In genomic region chr4:102827674-102828496, GRCh38 we compare ENCODE assay signal across 1 cellular context.
TF ChIP-seq lines count a peak whose summit lies in the region.

No MANE protein-coding gene starts in this region.

TF ChIP-seq in HepG2, 621 proteins besides CTCF, POLR2A, EP300 and RAD21 (continued from another document and continues in another):
- TF ChIP-seq, protein P1, sequence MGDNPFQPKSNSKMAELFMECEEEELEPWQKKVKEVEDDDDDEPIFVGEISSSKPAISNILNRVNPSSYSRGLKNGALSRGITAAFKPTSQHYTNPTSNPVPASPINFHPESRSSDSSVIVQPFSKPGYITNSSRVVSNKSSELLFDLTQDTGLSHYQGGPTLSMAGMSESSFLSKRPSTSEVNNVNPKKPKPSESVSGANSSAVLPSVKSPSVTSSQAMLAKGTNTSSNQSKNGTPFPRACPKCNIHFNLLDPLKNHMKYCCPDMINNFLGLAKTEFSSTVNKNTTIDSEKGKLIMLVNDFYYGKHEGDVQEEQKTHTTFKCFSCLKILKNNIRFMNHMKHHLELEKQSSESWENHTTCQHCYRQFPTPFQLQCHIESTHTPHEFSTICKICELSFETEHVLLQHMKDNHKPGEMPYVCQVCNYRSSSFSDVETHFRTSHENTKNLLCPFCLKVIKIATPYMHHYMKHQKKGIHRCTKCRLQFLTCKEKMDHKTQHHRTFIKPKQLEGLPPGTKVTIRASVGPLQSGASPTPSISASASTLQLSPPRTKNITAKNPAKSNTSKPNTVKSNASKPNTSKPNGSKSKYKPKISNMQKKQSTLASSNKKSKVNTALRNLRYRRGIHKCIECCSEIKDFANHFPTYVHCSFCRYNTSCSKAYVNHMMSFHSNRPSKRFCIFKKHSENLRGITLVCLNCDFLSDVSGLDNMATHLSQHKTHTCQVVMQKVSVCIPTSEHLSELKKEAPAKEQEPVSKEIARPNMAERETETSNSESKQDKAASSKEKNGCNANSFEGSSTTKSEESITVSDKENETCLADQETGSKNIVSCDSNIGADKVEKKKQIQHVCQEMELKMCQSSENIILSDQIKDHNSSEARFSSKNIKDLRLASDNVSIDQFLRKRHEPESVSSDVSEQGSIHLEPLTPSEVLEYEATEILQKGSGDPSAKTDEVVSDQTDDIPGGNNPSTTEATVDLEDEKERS (CRISPR knock-in tag; IDR thresholded peaks at IDR 0.05), result peak; percentile 47; the same call in 1 of the 2 replicates
- TF ChIP-seq ZNF879 (CRISPR knock-in tag; IDR thresholded peaks at IDR 0.05) (0 out of 2 replicates have a peak, but pooled peaks have one; percentile 19), SCMH1 (CRISPR knock-in tag; IDR thresholded peaks at IDR 0.05; ENCODE audit: borderline replicate concordance) (no peak), SIN3A (IDR thresholded peaks at IDR 0.05; ENCODE audit: borderline replicate concordance, low read depth, low read length) (peak; percentile 78; the same call in 1 of the 2 replicates), NCOA2 (CRISPR knock-in tag; IDR thresholded peaks at IDR 0.05) (no peak), MXD1 (CRISPR knock-in tag; IDR thresholded peaks at IDR 0.05) (peak; percentile 66; the same call in 1 of the 2 replicates), ATF4 (CRISPR knock-in tag; IDR thresholded peaks at IDR 0.05) (0 out of 4 replicates have a peak, but pooled peaks of 1 of the 2 experiments have one; percentile 47), POGK (CRISPR knock-in tag; conservative IDR thresholded peaks at IDR 0.05) (peak; percentile 61; the same call in 1 of the 2 replicates), CENPBD1 (CRISPR knock-in tag; IDR thresholded peaks at IDR 0.05; ENCODE audit: borderline replicate concordance, low read depth) (0 out of 2 replicates have a peak, but pooled peaks have one; percentile 85), HIVEP1 (CRISPR knock-in tag; IDR thresholded peaks at IDR 0.05) (peak; percentile 78), ZNF749 (CRISPR knock-in tag; IDR thresholded peaks at IDR 0.05; ENCODE audit: borderline replicate concordance) (peak; percentile 66), ZNF619 (CRISPR knock-in tag; IDR thresholded peaks at IDR 0.05) (0 out of 2 replicates have a peak, but pooled peaks have one; percentile 45), JARID2 (CRISPR knock-in tag; IDR thresholded peaks at IDR 0.05; ENCODE audit: insufficient replicate concordance) (no peak), GATAD1 (CRISPR knock-in tag; IDR thresholded peaks at IDR 0.05) (no peak; the same call in none of the 2 replicates), SNAI1 (CRISPR knock-in tag; IDR thresholded peaks at IDR 0.05; ENCODE audit: borderline replicate concordance) (peak; percentile 74; the same call in 1 of the 2 replicates), MAF1 (CRISPR knock-in tag; IDR thresholded peaks at IDR 0.05; ENCODE audit: borderline replicate concordance) (0 out of 2 replicates have a peak, but pooled peaks have one; percentile 13), WIZ (CRISPR knock-in tag; IDR thresholded peaks at IDR 0.05) (no peak), ADNP (CRISPR knock-in tag; IDR thresholded peaks at IDR 0.05) (no peak), STAG1 (CRISPR knock-in tag; IDR thresholded peaks at IDR 0.05) (peak; percentile 26; the same call in 1 of the 2 replicates), ZBTB43 (CRISPR knock-in tag; conservative IDR thresholded peaks at IDR 0.05) (no peak), ZNF589 (CRISPR knock-in tag; conservative IDR thresholded peaks at IDR 0.05) (0 out of 2 replicates have a peak, but pooled peaks have one; percentile 4), ZNF501 (CRISPR knock-in tag; IDR thresholded peaks at IDR 0.05) (peak; percentile 77), SMYD3 (CRISPR knock-in tag; IDR thresholded peaks at IDR 0.05) (peak; percentile 51; the same call in 1 of the 2 replicates), ZNF609 (CRISPR knock-in tag; IDR thresholded peaks at IDR 0.05; ENCODE audit: borderline replicate concordance) (no peak; the same call in 1 of the 2 replicates), ZNF792 (CRISPR knock-in tag; IDR thresholded peaks at IDR 0.05) (peak; percentile 72), DR1 (CRISPR knock-in tag; IDR thresholded peaks at IDR 0.05) (peak; percentile 57; the same call in 1 of the 2 replicates), ZNF331 (CRISPR knock-in tag; IDR thresholded peaks at IDR 0.05) (no peak; the same call in 1 of the 2 replicates), SMARCC2 (IDR thresholded peaks at IDR 0.05) (no peak), ZFP36L1 (CRISPR knock-in tag; IDR thresholded peaks at IDR 0.05) (peak; percentile 23; the same call in 1 of the 2 replicates), PTBP1 (IDR thresholded peaks at IDR 0.05; ENCODE audit: low read depth, low read length, poor library complexity, severe bottlenecking) (no peak), CCDC6 (CRISPR knock-in tag; IDR thresholded peaks at IDR 0.05) (peak; percentile 92; the same call in 1 of the 2 replicates), ZNF441 (CRISPR knock-in tag; IDR thresholded peaks at IDR 0.05; ENCODE audit: borderline replicate concordance) (peak; percentile 76)
- TF ChIP-seq, protein P2, sequence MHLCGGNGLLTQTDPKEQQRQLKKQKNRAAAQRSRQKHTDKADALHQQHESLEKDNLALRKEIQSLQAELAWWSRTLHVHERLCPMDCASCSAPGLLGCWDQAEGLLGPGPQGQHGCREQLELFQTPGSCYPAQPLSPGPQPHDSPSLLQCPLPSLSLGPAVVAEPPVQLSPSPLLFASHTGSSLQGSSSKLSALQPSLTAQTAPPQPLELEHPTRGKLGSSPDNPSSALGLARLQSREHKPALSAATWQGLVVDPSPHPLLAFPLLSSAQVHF (CRISPR knock-in tag; IDR thresholded peaks at IDR 0.05), result no peak
- TF ChIP-seq, protein P3, sequence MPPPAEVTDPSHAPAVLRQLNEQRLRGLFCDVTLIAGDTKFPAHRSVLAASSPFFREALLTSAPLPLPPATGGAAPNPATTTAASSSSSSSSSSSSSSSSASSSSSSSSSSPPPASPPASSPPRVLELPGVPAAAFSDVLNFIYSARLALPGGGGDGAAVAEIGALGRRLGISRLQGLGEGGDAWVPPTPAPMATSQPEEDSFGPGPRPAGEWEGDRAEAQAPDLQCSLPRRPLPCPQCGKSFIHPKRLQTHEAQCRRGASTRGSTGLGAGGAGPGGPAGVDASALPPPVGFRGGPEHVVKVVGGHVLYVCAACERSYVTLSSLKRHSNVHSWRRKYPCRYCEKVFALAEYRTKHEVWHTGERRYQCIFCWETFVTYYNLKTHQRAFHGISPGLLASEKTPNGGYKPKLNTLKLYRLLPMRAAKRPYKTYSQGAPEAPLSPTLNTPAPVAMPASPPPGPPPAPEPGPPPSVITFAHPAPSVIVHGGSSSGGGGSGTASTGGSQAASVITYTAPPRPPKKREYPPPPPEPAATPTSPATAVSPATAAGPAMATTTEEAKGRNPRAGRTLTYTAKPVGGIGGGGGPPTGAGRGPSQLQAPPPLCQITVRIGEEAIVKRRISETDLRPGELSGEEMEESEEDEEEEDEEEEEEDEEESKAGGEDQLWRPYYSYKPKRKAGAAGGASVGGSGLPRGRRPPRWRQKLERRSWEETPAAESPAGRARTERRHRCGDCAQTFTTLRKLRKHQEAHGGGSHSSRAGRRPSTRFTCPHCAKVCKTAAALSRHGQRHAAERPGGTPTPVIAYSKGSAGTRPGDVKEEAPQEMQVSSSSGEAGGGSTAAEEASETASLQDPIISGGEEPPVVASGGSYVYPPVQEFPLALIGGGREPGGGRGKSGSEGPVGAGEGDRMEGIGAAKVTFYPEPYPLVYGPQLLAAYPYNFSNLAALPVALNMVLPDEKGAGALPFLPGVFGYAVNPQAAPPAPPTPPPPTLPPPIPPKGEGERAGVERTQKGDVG (CRISPR knock-in tag; IDR thresholded peaks at IDR 0.05; ENCODE audit: borderline replicate concordance), result no peak
- TF ChIP-seq, protein P4, sequence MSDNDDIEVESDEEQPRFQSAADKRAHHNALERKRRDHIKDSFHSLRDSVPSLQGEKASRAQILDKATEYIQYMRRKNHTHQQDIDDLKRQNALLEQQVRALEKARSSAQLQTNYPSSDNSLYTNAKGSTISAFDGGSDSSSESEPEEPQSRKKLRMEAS (IDR thresholded peaks at IDR 0.05), result peak; percentile 80
- TF ChIP-seq, protein P5, sequence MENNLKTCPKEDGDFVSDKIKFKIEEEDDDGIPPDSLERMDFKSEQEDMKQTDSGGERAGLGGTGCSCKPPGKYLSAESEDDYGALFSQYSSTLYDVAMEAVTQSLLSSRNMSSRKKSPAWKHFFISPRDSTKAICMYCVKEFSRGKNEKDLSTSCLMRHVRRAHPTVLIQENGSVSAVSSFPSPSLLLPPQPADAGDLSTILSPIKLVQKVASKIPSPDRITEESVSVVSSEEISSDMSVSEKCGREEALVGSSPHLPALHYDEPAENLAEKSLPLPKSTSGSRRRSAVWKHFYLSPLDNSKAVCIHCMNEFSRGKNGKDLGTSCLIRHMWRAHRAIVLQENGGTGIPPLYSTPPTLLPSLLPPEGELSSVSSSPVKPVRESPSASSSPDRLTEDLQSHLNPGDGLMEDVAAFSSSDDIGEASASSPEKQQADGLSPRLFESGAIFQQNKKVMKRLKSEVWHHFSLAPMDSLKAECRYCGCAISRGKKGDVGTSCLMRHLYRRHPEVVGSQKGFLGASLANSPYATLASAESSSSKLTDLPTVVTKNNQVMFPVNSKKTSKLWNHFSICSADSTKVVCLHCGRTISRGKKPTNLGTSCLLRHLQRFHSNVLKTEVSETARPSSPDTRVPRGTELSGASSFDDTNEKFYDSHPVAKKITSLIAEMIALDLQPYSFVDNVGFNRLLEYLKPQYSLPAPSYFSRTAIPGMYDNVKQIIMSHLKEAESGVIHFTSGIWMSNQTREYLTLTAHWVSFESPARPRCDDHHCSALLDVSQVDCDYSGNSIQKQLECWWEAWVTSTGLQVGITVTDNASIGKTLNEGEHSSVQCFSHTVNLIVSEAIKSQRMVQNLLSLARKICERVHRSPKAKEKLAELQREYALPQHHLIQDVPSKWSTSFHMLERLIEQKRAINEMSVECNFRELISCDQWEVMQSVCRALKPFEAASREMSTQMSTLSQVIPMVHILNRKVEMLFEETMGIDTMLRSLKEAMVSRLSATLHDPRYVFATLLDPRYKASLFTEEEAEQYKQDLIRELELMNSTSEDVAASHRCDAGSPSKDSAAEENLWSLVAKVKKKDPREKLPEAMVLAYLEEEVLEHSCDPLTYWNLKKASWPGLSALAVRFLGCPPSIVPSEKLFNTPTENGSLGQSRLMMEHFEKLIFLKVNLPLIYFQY (CRISPR knock-in tag; IDR thresholded peaks at IDR 0.05; ENCODE audit: borderline replicate concordance), result no peak; the same call in 1 of the 2 replicates
